Comparison of ENCODE assay signal across 27 cellular contexts in genomic region chr5:3155717-3156116, GRCh38.
"Had no signal": no experiment of that assay in that cellular context is flagged by ENCODE, and none has a peak within 500 bp of the region (broad histone marks: within the 10 kb centered on the region; RNA-seq: fewer than 3 reads in every experiment).

No MANE protein-coding gene starts in this region.

- H3K9me3 ChIP-seq: gastrocnemius medialis had no signal

- H3K36me3 ChIP-seq: brain microvascular endothelial cell, gastrocnemius medialis, heart left ventricle had no signal

- H3K27ac ChIP-seq: brain microvascular endothelial cell, coronary artery, dorsolateral prefrontal cortex, foreskin keratinocyte, gastrocnemius medialis, heart left ventricle had no signal

- H3K4me1 ChIP-seq: foreskin keratinocyte, gastrocnemius medialis, heart left ventricle had no signal

- H3K27me3 ChIP-seq: brain microvascular endothelial cell, foreskin keratinocyte, gastrocnemius medialis had no signal

- DNase-seq: activated CD4-positive, alpha-beta T cell treated with anti-CD3 and anti-CD28 coated beads for 4 hours; activated CD4-positive, alpha-beta T cell treated with anti-CD3 and anti-CD28 coated beads, Interleukin-2, amount 50 U/mL, for 1 hour; activated CD4-positive, alpha-beta T cell treated with anti-CD3 and anti-CD28 coated beads, Interleukin-2, amount 50 U/mL, for 48 hours; activated CD4-positive, CD25-positive, alpha-beta regulatory T cell; activated CD4-positive, CD25-positive, alpha-beta regulatory T cell treated with anti-CD3 and anti-CD28 coated beads, Interleukin-2, amount 50 U/mL, for 72 hours; activated CD8-positive, alpha-beta memory T cell treated with anti-CD3 and anti-CD28 coated beads for 24 hours; activated CD8-positive, alpha-beta T cell treated with anti-CD3 and anti-CD28 coated beads for 36 hours; activated effector memory CD4-positive, alpha-beta T cell treated with Interleukin-2 at 50 U/mL for 16 hours; activated gamma-delta T cell treated with Interleukin-2 at 50 U/mL for 16 hours; activated naive CD4-positive, alpha-beta T cell treated with anti-CD3 and anti-CD28 coated beads, Interleukin-2, amount 50 U/mL, for 16 hours; activated naive CD4-positive, alpha-beta T cell treated with Interleukin-2 at 50 U/mL for 16 hours; activated T-cell treated with anti-CD3 and anti-CD28 coated beads, Interleukin-2, amount 50 U/mL, for 4 hours; amniotic stem cell; anterior cingulate cortex; brain microvascular endothelial cell; dorsolateral prefrontal cortex; effector memory CD4-positive, alpha-beta T cell; endodermal cell; foreskin keratinocyte; gastrocnemius medialis; glutamatergic neuron; heart left ventricle; T-helper 17 cell; T1000 had no signal

- ATAC-seq: activated CD8-positive, alpha-beta T cell treated with anti-CD3 and anti-CD28 coated beads for 36 hours; activated T-cell treated with anti-CD3 and anti-CD28 coated beads, Interleukin-2, amount 50 U/mL, for 4 hours; activated T-helper 17 cell treated with anti-CD3 and anti-CD28 coated beads, Interleukin-2, amount 50 U/mL, for 72 hours; esophagus mucosa; foreskin keratinocyte; gastrocnemius medialis; heart left ventricle; T-helper 17 cell had no signal

- H3K4me3 ChIP-seq: coronary artery, dorsolateral prefrontal cortex, gastrocnemius medialis, heart left ventricle had no signal
